Comparison of ENCODE assay signal across 1 cellular context in the genomic region with DNA sequence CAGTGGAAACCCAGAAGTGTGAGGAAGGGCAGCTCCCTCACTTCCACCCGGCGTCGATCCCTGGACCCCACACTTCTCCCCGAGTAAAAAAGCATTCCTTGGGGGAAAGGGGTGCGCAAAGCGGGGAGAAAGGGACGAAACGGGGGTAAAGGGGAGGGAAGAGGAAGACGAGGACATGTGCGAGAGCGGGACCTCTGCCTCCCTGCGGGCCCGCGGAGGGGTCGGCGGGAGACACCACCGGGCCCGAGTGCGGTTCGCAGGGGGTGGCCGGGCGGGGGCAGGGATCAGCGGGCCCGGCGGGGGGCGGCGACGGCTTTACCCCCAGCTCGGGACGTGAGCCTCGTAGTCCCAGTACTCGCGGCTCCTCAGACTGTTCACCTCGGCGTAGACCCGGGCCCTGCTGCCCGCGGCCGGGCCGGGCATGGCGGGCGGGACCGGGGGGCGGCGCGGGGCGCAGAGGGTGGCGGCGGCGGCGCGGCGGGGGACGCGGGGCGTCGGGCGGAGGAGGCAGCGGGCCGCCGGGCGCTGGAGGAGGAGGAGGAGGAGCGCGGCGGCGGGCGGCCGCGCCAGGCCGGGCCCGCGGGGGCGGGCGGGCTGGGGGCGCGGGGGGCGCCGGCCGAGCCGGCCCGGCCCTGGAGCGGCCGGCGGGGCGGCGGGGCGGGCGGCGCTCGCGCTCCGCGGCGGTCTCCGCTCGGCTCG.
TF ChIP-seq lines count a peak whose summit lies in the region.

No MANE protein-coding gene starts in this region.

TF ChIP-seq in A549, 52 proteins besides CTCF, POLR2A, EP300 and RAD21 (continued from another document):
- TF ChIP-seq, protein P1, sequence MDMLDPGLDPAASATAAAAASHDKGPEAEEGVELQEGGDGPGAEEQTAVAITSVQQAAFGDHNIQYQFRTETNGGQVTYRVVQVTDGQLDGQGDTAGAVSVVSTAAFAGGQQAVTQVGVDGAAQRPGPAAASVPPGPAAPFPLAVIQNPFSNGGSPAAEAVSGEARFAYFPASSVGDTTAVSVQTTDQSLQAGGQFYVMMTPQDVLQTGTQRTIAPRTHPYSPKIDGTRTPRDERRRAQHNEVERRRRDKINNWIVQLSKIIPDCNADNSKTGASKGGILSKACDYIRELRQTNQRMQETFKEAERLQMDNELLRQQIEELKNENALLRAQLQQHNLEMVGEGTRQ (IDR thresholded peaks at IDR 0.05) = no peak
TF ChIP-seq in A549: peak in this region for 0.
